Comparison of ENCODE assay signal across 12 cellular contexts in the genomic region with DNA sequence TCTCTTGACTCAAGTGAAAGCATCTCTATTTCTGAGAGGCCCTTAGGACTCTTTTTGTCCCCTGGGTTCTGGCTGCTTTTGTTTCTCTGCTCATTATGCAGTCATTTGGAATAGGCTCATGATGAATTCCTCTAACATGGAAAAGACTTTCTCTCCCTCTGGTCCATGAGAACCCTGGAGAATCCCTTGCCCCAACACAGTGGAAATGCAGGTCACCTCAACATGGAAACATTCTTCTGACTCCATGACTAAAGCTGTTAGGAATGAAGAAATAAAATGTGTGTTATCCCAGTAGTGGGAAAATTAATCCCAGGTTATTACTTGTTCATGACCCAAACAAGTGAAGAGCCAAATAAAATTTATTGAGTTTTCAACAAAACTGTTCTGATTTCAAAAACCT.
"Had no signal": no experiment of that assay in that cellular context is flagged by ENCODE, and none has a peak within 500 bp of the region (broad histone marks: within the 10 kb centered on the region; RNA-seq: fewer than 3 reads in every experiment).

No MANE protein-coding gene starts in this region.

- H3K9me3 ChIP-seq: lower lobe of right lung, prostate gland had no signal

- H3K4me3 Mint-ChIP-seq: activated CD4-positive, alpha-beta T cell treated with anti-CD3 and anti-CD28 coated beads, Interleukin-2, amount 10 ng/mL, durations not matched to agents 7 days and 5 days; activated T-helper 1 cell treated with anti-CD3 and anti-CD28 coated beads, Interleukin-12 subunit alpha, Interleukin-12 subunit beta, Interleukin-2, Interleukin-4 antibody, amounts not matched to agents 30 ng/mL and 10 ng/mL and 1 ng/mL, durations not matched to agents 14 hours and 24 hours and 36 hours; effector memory CD8-positive, alpha-beta T cell; nephron had no signal

- H3K4me1 ChIP-seq: lower lobe of right lung, prostate gland had no signal

- H3K27ac ChIP-seq: lower lobe of right lung, prostate gland had no signal

- H3K27ac Mint-ChIP-seq: activated CD4-positive, alpha-beta T cell treated with anti-CD3 and anti-CD28 coated beads, Interleukin-2, amount 10 ng/mL, durations not matched to agents 7 days and 5 days; activated T-helper 1 cell treated with anti-CD3 and anti-CD28 coated beads, Interleukin-12 subunit alpha, Interleukin-12 subunit beta, Interleukin-2, Interleukin-4 antibody, amounts not matched to agents 30 ng/mL and 10 ng/mL and 1 ng/mL, durations not matched to agents 14 hours and 24 hours and 36 hours; effector memory CD8-positive, alpha-beta T cell; nephron had no signal

- DNase-seq: activated CD4-positive, alpha-beta T cell treated with anti-CD3 and anti-CD28 coated beads, Interleukin-2, amount 10 ng/mL, durations not matched to agents 7 days and 5 days; activated CD8-positive, alpha-beta memory T cell treated with anti-CD3 and anti-CD28 coated beads for 24 hours; aorta; dermis blood vessel endothelial cell; effector memory CD8-positive, alpha-beta T cell; left colon; lower lobe of right lung; stimulated activated CD4-positive, alpha-beta T cell treated with anti-CD3 and anti-CD28 coated beads, Interleukin-1b, Interleukin-23, amount 100 ng/mL, for 48 hours had no signal

- H3K36me3 ChIP-seq: lower lobe of right lung, prostate gland had no signal

- H3K27me3 Mint-ChIP-seq: activated CD4-positive, alpha-beta T cell treated with anti-CD3 and anti-CD28 coated beads, Interleukin-2, amount 10 ng/mL, durations not matched to agents 7 days and 5 days had no signal

- H3K4me3 ChIP-seq: lower lobe of right lung, prostate gland had no signal

- ATAC-seq: effector memory CD8-positive, alpha-beta T cell; left colon; lower lobe of right lung; sciatic nerve had no signal

- H3K4me1 Mint-ChIP-seq: activated CD4-positive, alpha-beta T cell treated with anti-CD3 and anti-CD28 coated beads, Interleukin-2, amount 10 ng/mL, durations not matched to agents 7 days and 5 days had no signal

- H3K9me3 Mint-ChIP-seq: activated CD4-positive, alpha-beta T cell treated with anti-CD3 and anti-CD28 coated beads, Interleukin-2, amount 10 ng/mL, durations not matched to agents 7 days and 5 days; activated T-helper 1 cell treated with anti-CD3 and anti-CD28 coated beads, Interleukin-12 subunit alpha, Interleukin-12 subunit beta, Interleukin-2, Interleukin-4 antibody, amounts not matched to agents 30 ng/mL and 10 ng/mL and 1 ng/mL, durations not matched to agents 14 hours and 24 hours and 36 hours; effector memory CD8-positive, alpha-beta T cell; nephron had no signal
